ENCODE assay signal across 11 cellular contexts in genomic region chr12:4277856-4278581, GRCh38. TPM values are rescaled to one million over a fixed set of nuclear protein-coding genes. Genes with fewer than 3 reads are reported as not detected.
DNase-seq lines count a peak whose midpoint lies in the region; ATAC-seq, FAIRE-seq and TF ChIP-seq lines count a peak whose summit lies in the region.
"Had no signal": no experiment of that assay in that cellular context is flagged by ENCODE, and none has a peak within 500 bp of the region (broad histone marks: within the 10 kb centered on the region; RNA-seq: fewer than 3 reads in every experiment).

No MANE protein-coding gene starts in this region.

- H3K27me3 ChIP-seq in sigmoid colon: no peaks in the 10 kb centered on the region

- no peak for TF ChIP-seq POLR2A in sigmoid colon (IDR thresholded peaks at IDR 0.05)

- no peak overlapping the region for H3K4me3 ChIP-seq in sigmoid colon

- no peak for ATAC-seq in HG03196 (IDR thresholded peaks at IDR 0.05; ENCODE audit: unreplicated experiment)
- ATAC-seq: effector memory CD8-positive, alpha-beta T cell had no signal

- H3K4me1 ChIP-seq in sigmoid colon: peaks cover 0 to 75% (median 73%) of the 10 kb centered on the region in 4 donors

- no peak overlapping the region for H3K27ac Mint-ChIP-seq in endothelial cell (ENCODE audit: unreplicated experiment)

- no peak for FAIRE-seq in urothelium cell line (lab: Jason Lieb, UNC)

- no peaks in the 10 kb centered on the region for H3K9me3 Mint-ChIP-seq in endothelial cell (ENCODE audit: unreplicated experiment)
- H3K9me3 Mint-ChIP-seq: effector memory CD8-positive, alpha-beta T cell had no signal

- H3K36me3 ChIP-seq in sigmoid colon: peaks cover 0 to 63% (median 14%) of the 10 kb centered on the region in 4 donors

- H3K36me3 Mint-ChIP-seq in endothelial cell (ENCODE audit: low read depth, unreplicated experiment): peaks cover 32% of the 10 kb centered on the region

- peaks cover 13% of the 10 kb centered on the region for H3K27me3 Mint-ChIP-seq in endothelial cell (ENCODE audit: unreplicated experiment)
- H3K27me3 Mint-ChIP-seq: effector memory CD8-positive, alpha-beta T cell had no signal

- no peak for TF ChIP-seq EP300 in sigmoid colon (IDR thresholded peaks at IDR 0.05)

- WGBS in sigmoid colon, 2 donors: 22 to 59% methylated on average over 7 of the region's 7 CpGs

- H3K4me3 Mint-ChIP-seq in endothelial cell (ENCODE audit: unreplicated experiment): peak overlapping the region; percentile 24

- peak; percentile 54 for DNase-seq in activated CD8-positive, alpha-beta memory T cell treated with anti-CD3 and anti-CD28 coated beads for 24 hours
- no peak for DNase-seq in activated CD8-positive, alpha-beta memory T cell treated with anti-CD3 and anti-CD28 coated beads, Interleukin-2, amount 50 U/mL, for 48 hours
- DNase-seq in endothelial cell (ENCODE audit: low spot score): no peak
- DNase-seq in sigmoid colon: no peak
- no peak for DNase-seq in urothelium cell line (ENCODE audit: low spot score)
- no peak for DNase-seq in NOMO-1 (lab: John Stamatoyannopoulos, UW; ENCODE audit: unreplicated experiment in 2 of 2)
- DNase-seq: DMS153; effector memory CD8-positive, alpha-beta T cell; T-helper 9 cell had no signal

- no peaks in the 10 kb centered on the region for H3K9me3 ChIP-seq in sigmoid colon

- intact Hi-C loops in sigmoid colon (cut with DNase I): loop anchor here (1.0 to 10.0 kb wide), 5 partner anchors 171 to 1203 kb away; partner anchors contain the start of gene TSPAN9

- no peak for TF ChIP-seq CTCF in VCaP (conservative IDR thresholded peaks at IDR 0.05)
- no peak for TF ChIP-seq CTCF in endothelial cell (IDR thresholded peaks at IDR 0.05; ENCODE audit: unreplicated experiment)
- no peak for TF ChIP-seq CTCF in sigmoid colon (IDR thresholded peaks at IDR 0.05)

- H3K27ac ChIP-seq in VCaP (peak overlapping the region; percentile 47), sigmoid colon (peak overlapping the region; percentile 23 to 99 (median 86))

- peaks cover 49% of the 10 kb centered on the region for H3K4me1 Mint-ChIP-seq in endothelial cell (ENCODE audit: unreplicated experiment)

RNA-seq across cellular contexts. Expression of gene CCND2, which starts 4.5 kb away (rescaled TPM):
- 88.1 TPM for total RNA-seq in endothelial cell (ENCODE audit: unreplicated experiment)
- 100 to 1,000 TPM in 3 of 4 donors, 10 to 100 TPM in 1; 98.7 to 178 (median 149) TPM for total RNA-seq in sigmoid colon
- polyA plus RNA-seq in sigmoid colon: 10 to 100 TPM in 1 of 3 donors, 1 to 10 TPM in 2; 7.8 to 35.0 (median 8.6) TPM

RNA-seq across cellular contexts. Expression of gene TIGAR, which starts 43.0 kb away (rescaled TPM):
- total RNA-seq in endothelial cell (ENCODE audit: unreplicated experiment) (21.9 TPM), sigmoid colon (1 to 10 TPM; 4.4 to 6.0 (median 5.2) TPM)
- polyA plus RNA-seq in sigmoid colon: 10 to 100 TPM in 1 of 3 donors, 1 to 10 TPM in 2; 7.1 to 14.6 (median 7.8) TPM
